In the genomic region with DNA sequence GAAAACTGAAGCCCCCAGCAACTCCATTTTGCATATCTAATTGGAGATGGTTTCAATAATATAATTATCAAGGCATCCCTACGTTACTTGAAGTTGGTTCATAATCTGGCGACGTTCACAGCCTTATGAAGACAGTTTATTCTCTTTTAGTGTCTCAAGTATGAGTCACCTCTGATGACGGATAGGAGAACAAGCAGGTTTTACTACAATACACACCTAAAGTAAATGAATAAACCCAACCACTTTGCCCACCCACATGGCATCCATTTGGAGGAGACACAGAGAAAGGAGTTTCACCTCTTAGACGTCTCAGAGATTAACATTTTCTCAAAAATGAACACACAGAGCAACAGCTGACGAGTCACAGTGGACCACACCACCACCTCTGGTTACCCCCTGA, we compare ENCODE assay signal across 1 cellular context.
TF ChIP-seq lines count a peak whose summit lies in the region.

No MANE protein-coding gene starts in this region.

TF ChIP-seq in GM12878, 131 proteins besides CTCF, POLR2A, EP300 and RAD21 (continued from another document):
- TF ChIP-seq, protein P1, sequence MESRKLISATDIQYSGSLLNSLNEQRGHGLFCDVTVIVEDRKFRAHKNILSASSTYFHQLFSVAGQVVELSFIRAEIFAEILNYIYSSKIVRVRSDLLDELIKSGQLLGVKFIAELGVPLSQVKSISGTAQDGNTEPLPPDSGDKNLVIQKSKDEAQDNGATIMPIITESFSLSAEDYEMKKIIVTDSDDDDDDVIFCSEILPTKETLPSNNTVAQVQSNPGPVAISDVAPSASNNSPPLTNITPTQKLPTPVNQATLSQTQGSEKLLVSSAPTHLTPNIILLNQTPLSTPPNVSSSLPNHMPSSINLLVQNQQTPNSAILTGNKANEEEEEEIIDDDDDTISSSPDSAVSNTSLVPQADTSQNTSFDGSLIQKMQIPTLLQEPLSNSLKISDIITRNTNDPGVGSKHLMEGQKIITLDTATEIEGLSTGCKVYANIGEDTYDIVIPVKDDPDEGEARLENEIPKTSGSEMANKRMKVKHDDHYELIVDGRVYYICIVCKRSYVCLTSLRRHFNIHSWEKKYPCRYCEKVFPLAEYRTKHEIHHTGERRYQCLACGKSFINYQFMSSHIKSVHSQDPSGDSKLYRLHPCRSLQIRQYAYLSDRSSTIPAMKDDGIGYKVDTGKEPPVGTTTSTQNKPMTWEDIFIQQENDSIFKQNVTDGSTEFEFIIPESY (IDR thresholded peaks at IDR 0.05) = no peak
- TF ChIP-seq TCF12 (IDR thresholded peaks at IDR 0.05; ENCODE audit: low read depth, low read length) (no peak), MTA3 (IDR thresholded peaks at IDR 0.05; ENCODE audit: borderline replicate concordance, low read length) (no peak), RELA (IDR thresholded peaks at IDR 0.05; ENCODE audit: borderline replicate concordance, partially characterized antibody) (no peak), SMC3 (IDR thresholded peaks at IDR 0.05; ENCODE audit: borderline replicate concordance, low read length) (no peak), ZNF217 (IDR thresholded peaks at IDR 0.05) (no peak), ASH2L (IDR thresholded peaks at IDR 0.05; ENCODE audit: borderline replicate concordance, low read depth) (no peak), CHD2 (IDR thresholded peaks at IDR 0.05; ENCODE audit: borderline replicate concordance, low read depth, low read length) (no peak), NFXL1 (IDR thresholded peaks at IDR 0.05; ENCODE audit: borderline replicate concordance) (no peak)
- TF ChIP-seq, protein P2, sequence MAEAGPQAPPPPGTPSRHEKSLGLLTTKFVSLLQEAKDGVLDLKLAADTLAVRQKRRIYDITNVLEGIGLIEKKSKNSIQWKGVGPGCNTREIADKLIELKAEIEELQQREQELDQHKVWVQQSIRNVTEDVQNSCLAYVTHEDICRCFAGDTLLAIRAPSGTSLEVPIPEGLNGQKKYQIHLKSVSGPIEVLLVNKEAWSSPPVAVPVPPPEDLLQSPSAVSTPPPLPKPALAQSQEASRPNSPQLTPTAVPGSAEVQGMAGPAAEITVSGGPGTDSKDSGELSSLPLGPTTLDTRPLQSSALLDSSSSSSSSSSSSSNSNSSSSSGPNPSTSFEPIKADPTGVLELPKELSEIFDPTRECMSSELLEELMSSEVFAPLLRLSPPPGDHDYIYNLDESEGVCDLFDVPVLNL (IDR thresholded peaks at IDR 0.05; ENCODE audit: low read depth, low read length) = no peak
- TF ChIP-seq, protein P3, sequence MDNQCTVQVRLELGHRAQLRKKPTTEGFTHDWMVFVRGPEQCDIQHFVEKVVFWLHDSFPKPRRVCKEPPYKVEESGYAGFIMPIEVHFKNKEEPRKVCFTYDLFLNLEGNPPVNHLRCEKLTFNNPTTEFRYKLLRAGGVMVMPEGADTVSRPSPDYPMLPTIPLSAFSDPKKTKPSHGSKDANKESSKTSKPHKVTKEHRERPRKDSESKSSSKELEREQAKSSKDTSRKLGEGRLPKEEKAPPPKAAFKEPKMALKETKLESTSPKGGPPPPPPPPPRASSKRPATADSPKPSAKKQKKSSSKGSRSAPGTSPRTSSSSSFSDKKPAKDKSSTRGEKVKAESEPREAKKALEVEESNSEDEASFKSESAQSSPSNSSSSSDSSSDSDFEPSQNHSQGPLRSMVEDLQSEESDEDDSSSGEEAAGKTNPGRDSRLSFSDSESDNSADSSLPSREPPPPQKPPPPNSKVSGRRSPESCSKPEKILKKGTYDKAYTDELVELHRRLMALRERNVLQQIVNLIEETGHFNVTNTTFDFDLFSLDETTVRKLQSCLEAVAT (IDR thresholded peaks at IDR 0.05) = no peak
- TF ChIP-seq, protein P4, sequence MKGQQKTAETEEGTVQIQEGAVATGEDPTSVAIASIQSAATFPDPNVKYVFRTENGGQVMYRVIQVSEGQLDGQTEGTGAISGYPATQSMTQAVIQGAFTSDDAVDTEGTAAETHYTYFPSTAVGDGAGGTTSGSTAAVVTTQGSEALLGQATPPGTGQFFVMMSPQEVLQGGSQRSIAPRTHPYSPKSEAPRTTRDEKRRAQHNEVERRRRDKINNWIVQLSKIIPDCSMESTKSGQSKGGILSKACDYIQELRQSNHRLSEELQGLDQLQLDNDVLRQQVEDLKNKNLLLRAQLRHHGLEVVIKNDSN (IDR thresholded peaks at IDR 0.05; ENCODE audit: borderline replicate concordance, extremely low read length, insufficient read depth, low read depth, low read length) = no peak
